ENCODE assay signal across 8 cellular contexts in the genomic region with DNA sequence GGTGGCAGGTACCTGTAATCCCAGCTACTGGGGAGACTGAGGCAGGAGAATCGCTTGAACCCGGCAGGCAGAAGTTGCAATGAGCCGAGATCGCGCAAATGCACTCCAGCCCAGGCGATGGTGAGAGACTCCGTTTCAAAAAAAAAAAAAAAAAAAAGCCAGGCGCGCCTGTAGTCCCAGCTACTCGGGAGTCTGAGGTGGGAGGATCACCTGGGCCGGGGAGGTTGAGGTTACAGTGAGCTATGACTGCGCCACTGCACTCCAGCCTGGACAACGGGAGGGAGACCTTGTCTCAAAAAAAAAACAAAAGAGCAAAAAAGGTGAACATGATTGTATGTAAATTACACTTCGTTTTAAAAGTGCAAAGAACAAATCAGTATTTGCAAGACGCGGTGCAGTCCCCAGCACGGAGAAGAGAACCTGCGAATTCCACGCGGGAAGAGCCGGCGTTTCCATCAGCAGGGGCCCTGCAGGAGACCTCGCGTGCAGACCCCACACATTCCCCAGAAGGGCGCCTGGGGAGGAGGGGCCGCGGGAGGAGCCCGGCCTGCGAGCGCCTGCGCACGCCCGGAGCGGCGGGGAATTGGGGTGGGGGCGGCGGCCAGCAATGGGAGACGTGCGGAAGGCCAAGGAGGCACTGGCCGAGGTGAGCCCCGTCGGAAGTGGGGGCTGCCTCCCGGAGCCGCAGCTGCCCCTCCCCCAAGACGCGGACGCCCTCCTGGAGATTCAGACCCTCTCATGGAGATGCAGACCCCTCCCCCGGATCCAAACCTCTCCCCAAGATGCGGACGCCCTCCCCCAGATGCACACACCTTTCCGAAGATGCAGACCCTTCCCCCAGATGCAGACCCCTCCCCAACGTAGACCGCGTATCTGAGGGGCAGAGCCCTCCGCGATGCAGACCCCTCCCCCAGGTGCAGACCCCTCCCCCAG. TPM values are rescaled to one million over a fixed set of nuclear protein-coding genes. Genes with fewer than 3 reads are reported as not detected.
A peak's percentile ranks its signal among the peaks of the same experiment; 100 is the strongest.
DNase-seq lines count a peak whose midpoint lies in the region; ATAC-seq and TF ChIP-seq lines count a peak whose summit lies in the region.

No MANE protein-coding gene starts in this region.

- peaks cover 3% of the 10 kb centered on the region for H3K9me3 Mint-ChIP-seq in Calu3 (ENCODE audit: low read depth, unreplicated experiment)
- no peaks in the 10 kb centered on the region for H3K9me3 Mint-ChIP-seq in activated CD4-positive, alpha-beta memory T cell treated with anti-CD3 and anti-CD28 coated beads, Interleukin-2, amount 10 ng/mL, durations not matched to agents 7 days and 5 days

- TF ChIP-seq POLR2A in prostate gland (IDR thresholded peaks at IDR 0.05) (peak; percentile 55), GM18505 (IDR thresholded peaks at IDR 0.05; ENCODE audit: borderline replicate concordance, extremely low read depth, insufficient read depth, insufficient read length) (no peak)

- POLR2A ChIA-PET in activated CD4-positive, alpha-beta memory T cell treated with anti-CD3 and anti-CD28 coated beads, Interleukin-2, amount 10 ng/mL, durations not matched to agents 7 days and 5 days (lab: Charles Lee) = interaction anchor here (0.9 to 2.8 kb wide), 7 partner anchors 11 to 108 kb away, joined by 3 to 41 read pairs (median 8); a partner anchor contains a TSS

- H3K4me1 Mint-ChIP-seq in Calu3 (ENCODE audit: low read depth, unreplicated experiment) = peaks cover 52% of the 10 kb centered on the region
- peaks cover 51% of the 10 kb centered on the region for H3K4me1 Mint-ChIP-seq in activated CD4-positive, alpha-beta memory T cell treated with anti-CD3 and anti-CD28 coated beads, Interleukin-2, amount 10 ng/mL, durations not matched to agents 7 days and 5 days

- CTCF ChIA-PET in Calu3 (lab: Charles Lee) = interaction anchor here (0.6 to 1.1 kb wide), 2 partner anchors 21 to 255 kb away, joined by 3 to 5 read pairs; no protein-coding TSS in a partner anchor
- CTCF ChIA-PET in activated CD4-positive, alpha-beta memory T cell treated with anti-CD3 and anti-CD28 coated beads, Interleukin-2, amount 10 ng/mL, durations not matched to agents 7 days and 5 days (lab: Charles Lee) = interaction anchor here (0.6 to 1.5 kb wide), 5 partner anchors 10 to 510 kb away, joined by 3 to 4 read pairs (median 3); a partner anchor contains a TSS

- peak overlapping the region; percentile 93 for H3K4me3 Mint-ChIP-seq in Calu3 (ENCODE audit: low read depth, unreplicated experiment)
- H3K4me3 Mint-ChIP-seq in activated CD4-positive, alpha-beta memory T cell treated with anti-CD3 and anti-CD28 coated beads, Interleukin-2, amount 10 ng/mL, durations not matched to agents 7 days and 5 days = peak overlapping the region; percentile 71

- WGBS in prostate gland = 17% methylated on average over 40 of the region's 56 CpGs

- H3K4me3 ChIP-seq in LNCaP clone FGC (ENCODE audit: low read depth, low read length) = peak overlapping the region; percentile 58
- peak overlapping the region; percentile 51 to 69 for H3K4me3 ChIP-seq in foreskin fibroblast (ENCODE audit: low read depth in 1 of 2, low read length in 2 of 2)
- H3K4me3 ChIP-seq in prostate gland = peak overlapping the region; percentile 94 to 97

- H3K27ac ChIP-seq in prostate gland = peak overlapping the region; percentile 69 to 86

- no peaks in the 10 kb centered on the region for H3K9me3 ChIP-seq in prostate gland

- H3K36me3 ChIP-seq in prostate gland = no peaks in the 10 kb centered on the region

- H3K27ac Mint-ChIP-seq in Calu3 (ENCODE audit: unreplicated experiment) = peak overlapping the region; percentile 52
- H3K27ac Mint-ChIP-seq in activated CD4-positive, alpha-beta memory T cell treated with anti-CD3 and anti-CD28 coated beads, Interleukin-2, amount 10 ng/mL, durations not matched to agents 7 days and 5 days = peak overlapping the region; percentile 42

- no TSS peak for BruUV-seq in Calu3 (replicated peaks; lab: Mats Ljungman, UMichigan)

- peaks cover 4% of the 10 kb centered on the region for H3K4me1 ChIP-seq in prostate gland (replicated peaks)

- DNase-seq in Calu3 (peak; percentile 70), LNCaP clone FGC (ENCODE audit: low read depth) (no peak), foreskin fibroblast (no peak), prostate gland (ENCODE audit: low spot score) (peak; percentile 33)
- peak; percentile 37 for DNase-seq in activated CD4-positive, alpha-beta memory T cell treated with anti-CD3 and anti-CD28 coated beads, Interleukin-2, amount 10 ng/mL, durations not matched to agents 7 days and 5 days
- DNase-seq in central memory CD4-positive, alpha-beta T cell = no peak

- no peak for TF ChIP-seq CTCF in Calu3 (IDR thresholded peaks at IDR 0.05; ENCODE audit: unreplicated experiment)
- no peak for TF ChIP-seq CTCF in LNCaP clone FGC (IDR thresholded peaks at IDR 0.05; ENCODE audit: control insufficient read depth, extremely low read depth, insufficient read depth)
- TF ChIP-seq CTCF in foreskin fibroblast (IDR thresholded peaks at IDR 0.05; ENCODE audit: low read depth, low read length) = no peak
- TF ChIP-seq CTCF in prostate gland (IDR thresholded peaks at IDR 0.05) = no peak

- H3K27me3 ChIP-seq in prostate gland (replicated peaks; ENCODE audit: insufficient read depth) = no peaks in the 10 kb centered on the region

- H3K36me3 Mint-ChIP-seq in Calu3 (ENCODE audit: insufficient read depth, unreplicated experiment) = peaks cover 65% of the 10 kb centered on the region
- peaks cover 16% of the 10 kb centered on the region for H3K36me3 Mint-ChIP-seq in activated CD4-positive, alpha-beta memory T cell treated with anti-CD3 and anti-CD28 coated beads, Interleukin-2, amount 10 ng/mL, durations not matched to agents 7 days and 5 days (ENCODE audit: low read depth)

- H3K27me3 Mint-ChIP-seq in Calu3 (ENCODE audit: unreplicated experiment) = no peaks in the 10 kb centered on the region
- H3K27me3 Mint-ChIP-seq in activated CD4-positive, alpha-beta memory T cell treated with anti-CD3 and anti-CD28 coated beads, Interleukin-2, amount 10 ng/mL, durations not matched to agents 7 days and 5 days = peaks cover 29% of the 10 kb centered on the region

- intact Hi-C loops in Calu3 (cut with micrococcal nuclease; ENCODE audit: unreplicated experiment) (loop anchor here (2.0 kb wide), 1 partner anchor 15 kb away; no protein-coding TSS in a partner anchor), prostate gland (cut with DNase I) (no loop called here)

- no peak for ATAC-seq in GM18505 (IDR thresholded peaks at IDR 0.05; ENCODE audit: unreplicated experiment)
- no peak for ATAC-seq in HG03439 (IDR thresholded peaks at IDR 0.05; ENCODE audit: unreplicated experiment)

RNA-seq across cellular contexts. Expression of a gene that starts 16.7 kb away (rescaled TPM):
- total RNA-seq in Calu3 (2022) = 218 and 252 TPM in 2 replicates
- total RNA-seq in activated CD4-positive, alpha-beta memory T cell treated with anti-CD3 and anti-CD28 coated beads, Interleukin-2, amount 10 ng/mL, durations not matched to agents 7 days and 5 days = 10 to 100 TPM; 65.7 to 72.8 TPM
- total RNA-seq in prostate gland = 100 to 1,000 TPM; 106 to 177 TPM

Comparison
In these comparisons a context has a peak if more than half of its experiments do, and no peak if none do; other contexts are left out.
1. DNase-seq: peak in Calu3 (single experiment), activated CD4-positive, alpha-beta memory T cell treated with anti-CD3 and anti-CD28 coated beads, Interleukin-2, amount 10 ng/mL, durations not matched to agents 7 days and 5 days (single experiment) and prostate gland (single experiment); none in LNCaP clone FGC (single experiment), foreskin fibroblast (0 of 2) and central memory CD4-positive, alpha-beta T cell (single experiment).
2. Peak in every context shown above with its lines, with median percentiles within 50 percentile points of each other: H3K4me3 ChIP-seq.